ENCODE assay signal across 1 cellular context in genomic region chr2:45541450-45541849, GRCh38.
A peak's percentile ranks its signal among the peaks of the same experiment; 100 is the strongest.
TF ChIP-seq lines count a peak whose summit lies in the region.

No MANE protein-coding gene starts in this region.

TF ChIP-seq in K562, 482 proteins besides CTCF, POLR2A, EP300 and RAD21 (continued from another document):
- TF ChIP-seq CREB3 (tag; conservative IDR thresholded peaks at IDR 0.05; ENCODE audit: low read depth) (no peak), ZNF143 (CRISPR knock-in tag; IDR thresholded peaks at IDR 0.05) (no peak), ZFP36 (IDR thresholded peaks at IDR 0.05; ENCODE audit: low read depth, low read length, partially characterized antibody) (peak; percentile 27), PYGO2 (tag; IDR thresholded peaks at IDR 0.05) (no peak), MLLT1 (IDR thresholded peaks at IDR 0.05) (no peak), ZNF696 (CRISPR knock-in tag; conservative IDR thresholded peaks at IDR 0.05) (no peak), ZKSCAN1 (IDR thresholded peaks at IDR 0.05; ENCODE audit: low read depth, low read length) (no peak)
